In the genomic region with DNA sequence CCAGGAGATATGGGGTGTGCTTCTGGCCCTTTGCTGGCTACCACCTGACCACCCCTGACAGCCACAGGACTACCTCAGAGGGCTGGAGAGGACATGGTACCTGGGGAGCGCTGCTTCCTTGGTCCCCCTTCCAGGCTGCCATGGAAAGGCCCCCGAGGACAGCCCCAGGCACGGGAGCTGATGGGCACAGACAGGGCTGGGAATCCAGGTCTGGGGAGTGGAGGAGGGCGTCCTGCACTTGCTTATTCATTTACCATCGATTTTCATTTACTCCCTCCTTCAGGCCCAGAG, we compare ENCODE assay signal across 25 cellular contexts. TPM values are rescaled to one million over a fixed set of nuclear protein-coding genes. Genes with fewer than 3 reads are reported as not detected.
"Had no signal": no experiment of that assay in that cellular context is flagged by ENCODE, and none has a peak within 500 bp of the region (broad histone marks: within the 10 kb centered on the region; RNA-seq: fewer than 3 reads in every experiment).

No MANE protein-coding gene starts in this region.

- H3K27me3 Mint-ChIP-seq: activated CD4-positive, alpha-beta memory T cell treated with anti-CD3 and anti-CD28 coated beads, Interleukin-2, amount 10 ng/mL, durations not matched to agents 7 days and 5 days; activated CD4-positive, alpha-beta T cell treated with anti-CD3 and anti-CD28 coated beads, Interleukin-2, amount 10 ng/mL, durations not matched to agents 7 days and 5 days; effector memory CD8-positive, alpha-beta T cell; progenitor cell of endocrine pancreas had no signal

- H3K4me3 Mint-ChIP-seq: activated CD4-positive, alpha-beta memory T cell treated with anti-CD3 and anti-CD28 coated beads, Interleukin-2, amount 10 ng/mL, durations not matched to agents 7 days and 5 days; activated CD4-positive, alpha-beta T cell treated with anti-CD3 and anti-CD28 coated beads, Interleukin-2, amount 10 ng/mL, durations not matched to agents 7 days and 5 days; effector memory CD8-positive, alpha-beta T cell; natural killer cell; stimulated activated naive B cell treated with anti-CD40 and anti-IgM and Interleukin-4, amounts not matched to agents 10 μg/mL and 1 μg/mL and 100 μg/mL, for 72 hours had no signal

- H3K9me3 ChIP-seq: lower lobe of right lung, stomach, thyroid gland had no signal

- H3K4me3 ChIP-seq: coronary artery, lower lobe of right lung, smooth muscle cell, stomach, thyroid gland had no signal

- DNase-seq: activated CD4-positive, alpha-beta memory T cell treated with anti-CD3 and anti-CD28 coated beads, Interleukin-2, amount 10 ng/mL, durations not matched to agents 7 days and 5 days; activated CD4-positive, alpha-beta T cell treated with anti-CD3 and anti-CD28 coated beads for 1 hour; activated CD4-positive, alpha-beta T cell treated with anti-CD3 and anti-CD28 coated beads, Interleukin-2, amount 10 ng/mL, durations not matched to agents 7 days and 5 days; activated naive CD4-positive, alpha-beta T cell; activated T-cell treated with anti-CD3 and anti-CD28 coated beads, Interleukin-2, amount 50 U/mL, for 48 hours; cerebellar nuclear complex; effector memory CD8-positive, alpha-beta T cell; foreskin fibroblast; lower lobe of right lung; mesenchymal stem cell; natural killer cell; stimulated activated CD4-positive, alpha-beta T cell treated with anti-CD3 and anti-CD28 coated beads, Interleukin-15, amount 100 ng/mL, for 24 hours; stimulated activated CD4-positive, alpha-beta T cell treated with anti-CD3 and anti-CD28 coated beads, Interleukin-2, amount 100 ng/mL, for 24 hours; stimulated activated naive B cell treated with anti-CD40 and anti-IgM and Interleukin-4, amounts not matched to agents 10 μg/mL and 1 μg/mL and 100 μg/mL, for 72 hours; stomach; T-helper 2 cell; thyroid gland had no signal

- H3K27me3 ChIP-seq: stomach, thyroid gland had no signal

- H3K27ac Mint-ChIP-seq: activated CD4-positive, alpha-beta memory T cell treated with anti-CD3 and anti-CD28 coated beads, Interleukin-2, amount 10 ng/mL, durations not matched to agents 7 days and 5 days; activated CD4-positive, alpha-beta T cell treated with anti-CD3 and anti-CD28 coated beads, Interleukin-2, amount 10 ng/mL, durations not matched to agents 7 days and 5 days; natural killer cell; progenitor cell of endocrine pancreas; stimulated activated naive B cell treated with anti-CD40 and anti-IgM and Interleukin-4, amounts not matched to agents 10 μg/mL and 1 μg/mL and 100 μg/mL, for 72 hours had no signal

- H3K36me3 Mint-ChIP-seq: activated naive CD4-positive, alpha-beta T cell treated with anti-CD3 and anti-CD28 coated beads, Interleukin-2, amount 50 U/mL, for 72 hours; natural killer cell had no signal

- H3K36me3 ChIP-seq: lower lobe of right lung, thyroid gland had no signal

- H3K4me1 Mint-ChIP-seq: activated CD4-positive, alpha-beta memory T cell treated with anti-CD3 and anti-CD28 coated beads, Interleukin-2, amount 10 ng/mL, durations not matched to agents 7 days and 5 days; activated CD4-positive, alpha-beta T cell treated with anti-CD3 and anti-CD28 coated beads, Interleukin-2, amount 10 ng/mL, durations not matched to agents 7 days and 5 days; natural killer cell had no signal

- H3K27ac ChIP-seq: coronary artery, lower lobe of right lung had no signal

- FAIRE-seq: bronchial epithelial cell had no signal

- H3K9me3 Mint-ChIP-seq: activated CD4-positive, alpha-beta memory T cell treated with anti-CD3 and anti-CD28 coated beads, Interleukin-2, amount 10 ng/mL, durations not matched to agents 7 days and 5 days; activated CD4-positive, alpha-beta T cell treated with anti-CD3 and anti-CD28 coated beads, Interleukin-2, amount 10 ng/mL, durations not matched to agents 7 days and 5 days; activated naive CD4-positive, alpha-beta T cell treated with anti-CD3 and anti-CD28 coated beads, Interleukin-2, amount 50 U/mL, for 72 hours; effector memory CD8-positive, alpha-beta T cell; natural killer cell; stimulated activated naive B cell treated with anti-CD40 and anti-IgM and Interleukin-4, amounts not matched to agents 10 μg/mL and 1 μg/mL and 100 μg/mL, for 72 hours had no signal

- ATAC-seq: activated naive CD4-positive, alpha-beta T cell treated with anti-CD3 and anti-CD28 coated beads, Interleukin-2, amount 50 U/mL, for 72 hours; effector memory CD8-positive, alpha-beta T cell; left colon; lower lobe of right lung; natural killer cell; SK-N-SH treated with all-trans-retinoic acid at 6 μM for 48 hours; stimulated activated naive B cell treated with anti-CD40 and anti-IgM and Interleukin-4, amounts not matched to agents 10 μg/mL and 1 μg/mL and 100 μg/mL, for 72 hours had no signal

RNA-seq across cellular contexts. Expression of gene DOC2B, which starts 48.4 kb away (rescaled TPM):
- total RNA-seq: activated CD4-positive, alpha-beta memory T cell treated with anti-CD3 and anti-CD28 coated beads, Interleukin-2, amount 10 ng/mL, durations not matched to agents 7 days and 5 days; activated CD4-positive, alpha-beta T cell treated with anti-CD3 and anti-CD28 coated beads, Interleukin-2, amount 10 ng/mL, durations not matched to agents 7 days and 5 days; osteocyte had no signal
